ENCODE assay signal across 1 cellular context in the genomic region with DNA sequence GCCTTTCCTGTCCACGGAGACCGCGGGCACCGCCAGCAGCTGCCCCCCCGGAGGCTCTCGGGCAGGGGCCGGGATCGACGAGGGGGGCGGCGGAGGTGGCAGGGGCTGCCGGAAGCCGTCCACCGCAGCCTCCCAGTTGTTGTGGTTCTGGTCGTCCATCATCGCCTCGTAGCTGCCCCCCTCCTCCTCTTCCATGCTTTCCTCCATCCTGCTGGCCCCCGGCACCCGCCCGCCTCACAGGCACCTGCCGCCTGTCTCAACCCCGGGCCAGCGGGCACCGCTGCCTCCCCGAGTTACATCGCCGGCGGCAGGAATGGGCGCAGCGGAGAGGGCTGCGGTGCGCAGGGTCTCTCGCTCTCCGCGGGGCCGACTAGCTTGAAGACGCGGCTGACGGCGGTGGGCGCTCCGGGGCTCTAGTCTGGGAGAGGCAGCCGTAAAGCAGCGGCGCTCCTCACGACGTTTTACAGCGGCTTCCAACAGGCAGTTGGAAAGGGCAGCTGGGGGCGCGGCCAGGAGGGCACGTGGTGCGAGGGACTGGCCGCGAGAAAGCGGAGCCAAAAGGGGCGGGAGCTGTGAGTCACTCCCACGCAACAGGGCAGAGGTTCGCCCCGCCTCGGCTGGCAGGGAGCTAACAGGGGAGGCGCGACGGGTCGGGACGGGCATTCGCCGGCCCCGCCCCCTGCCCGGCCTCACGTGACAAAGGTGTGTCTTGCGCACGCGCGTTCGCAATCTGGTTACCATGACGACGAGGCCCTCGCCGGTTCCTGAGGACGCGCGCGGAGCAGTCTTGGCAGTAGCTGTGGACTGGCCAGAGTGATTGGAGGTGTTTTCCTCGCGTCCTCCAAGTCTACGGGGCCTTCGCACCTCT.
TF ChIP-seq lines count a peak whose summit lies in the region.

A gene (minus strand): TSS at position 415 of the 868 bp plus-strand sequence. CDS start 208 bp downstream, at position 207.

TF ChIP-seq in K562, 482 proteins besides CTCF, POLR2A, EP300 and RAD21 (continued from another document and continues in another):
- TF ChIP-seq, protein P1, sequence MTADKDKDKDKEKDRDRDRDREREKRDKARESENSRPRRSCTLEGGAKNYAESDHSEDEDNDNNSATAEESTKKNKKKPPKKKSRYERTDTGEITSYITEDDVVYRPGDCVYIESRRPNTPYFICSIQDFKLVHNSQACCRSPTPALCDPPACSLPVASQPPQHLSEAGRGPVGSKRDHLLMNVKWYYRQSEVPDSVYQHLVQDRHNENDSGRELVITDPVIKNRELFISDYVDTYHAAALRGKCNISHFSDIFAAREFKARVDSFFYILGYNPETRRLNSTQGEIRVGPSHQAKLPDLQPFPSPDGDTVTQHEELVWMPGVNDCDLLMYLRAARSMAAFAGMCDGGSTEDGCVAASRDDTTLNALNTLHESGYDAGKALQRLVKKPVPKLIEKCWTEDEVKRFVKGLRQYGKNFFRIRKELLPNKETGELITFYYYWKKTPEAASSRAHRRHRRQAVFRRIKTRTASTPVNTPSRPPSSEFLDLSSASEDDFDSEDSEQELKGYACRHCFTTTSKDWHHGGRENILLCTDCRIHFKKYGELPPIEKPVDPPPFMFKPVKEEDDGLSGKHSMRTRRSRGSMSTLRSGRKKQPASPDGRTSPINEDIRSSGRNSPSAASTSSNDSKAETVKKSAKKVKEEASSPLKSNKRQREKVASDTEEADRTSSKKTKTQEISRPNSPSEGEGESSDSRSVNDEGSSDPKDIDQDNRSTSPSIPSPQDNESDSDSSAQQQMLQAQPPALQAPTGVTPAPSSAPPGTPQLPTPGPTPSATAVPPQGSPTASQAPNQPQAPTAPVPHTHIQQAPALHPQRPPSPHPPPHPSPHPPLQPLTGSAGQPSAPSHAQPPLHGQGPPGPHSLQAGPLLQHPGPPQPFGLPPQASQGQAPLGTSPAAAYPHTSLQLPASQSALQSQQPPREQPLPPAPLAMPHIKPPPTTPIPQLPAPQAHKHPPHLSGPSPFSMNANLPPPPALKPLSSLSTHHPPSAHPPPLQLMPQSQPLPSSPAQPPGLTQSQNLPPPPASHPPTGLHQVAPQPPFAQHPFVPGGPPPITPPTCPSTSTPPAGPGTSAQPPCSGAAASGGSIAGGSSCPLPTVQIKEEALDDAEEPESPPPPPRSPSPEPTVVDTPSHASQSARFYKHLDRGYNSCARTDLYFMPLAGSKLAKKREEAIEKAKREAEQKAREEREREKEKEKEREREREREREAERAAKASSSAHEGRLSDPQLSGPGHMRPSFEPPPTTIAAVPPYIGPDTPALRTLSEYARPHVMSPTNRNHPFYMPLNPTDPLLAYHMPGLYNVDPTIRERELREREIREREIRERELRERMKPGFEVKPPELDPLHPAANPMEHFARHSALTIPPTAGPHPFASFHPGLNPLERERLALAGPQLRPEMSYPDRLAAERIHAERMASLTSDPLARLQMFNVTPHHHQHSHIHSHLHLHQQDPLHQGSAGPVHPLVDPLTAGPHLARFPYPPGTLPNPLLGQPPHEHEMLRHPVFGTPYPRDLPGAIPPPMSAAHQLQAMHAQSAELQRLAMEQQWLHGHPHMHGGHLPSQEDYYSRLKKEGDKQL (CRISPR knock-in tag; IDR thresholded peaks at IDR 0.05; ENCODE audit: borderline replicate concordance) = no peak
- peak; percentile 91 for TF ChIP-seq NFIC (IDR thresholded peaks at IDR 0.05)
- TF ChIP-seq ZNF436 (CRISPR knock-in tag; IDR thresholded peaks at IDR 0.05) = no peak
- peak; percentile 31; the same call in 1 of the 2 replicates for TF ChIP-seq RB1 (IDR thresholded peaks at IDR 0.05; ENCODE audit: low read depth)
- TF ChIP-seq POLR2H (tag; IDR thresholded peaks at IDR 0.05; ENCODE audit: low read depth) = peak; percentile 61
- TF ChIP-seq ATF7 (IDR thresholded peaks at IDR 0.05) = peak; percentile 82
- peak; percentile 90 for TF ChIP-seq MYNN (IDR thresholded peaks at IDR 0.05)
- TF ChIP-seq MYNN (CRISPR knock-in tag; IDR thresholded peaks at IDR 0.05) = no peak
- TF ChIP-seq, protein P2, sequence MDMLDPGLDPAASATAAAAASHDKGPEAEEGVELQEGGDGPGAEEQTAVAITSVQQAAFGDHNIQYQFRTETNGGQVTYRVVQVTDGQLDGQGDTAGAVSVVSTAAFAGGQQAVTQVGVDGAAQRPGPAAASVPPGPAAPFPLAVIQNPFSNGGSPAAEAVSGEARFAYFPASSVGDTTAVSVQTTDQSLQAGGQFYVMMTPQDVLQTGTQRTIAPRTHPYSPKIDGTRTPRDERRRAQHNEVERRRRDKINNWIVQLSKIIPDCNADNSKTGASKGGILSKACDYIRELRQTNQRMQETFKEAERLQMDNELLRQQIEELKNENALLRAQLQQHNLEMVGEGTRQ (CRISPR knock-in tag; IDR thresholded peaks at IDR 0.05) = peak; percentile 98
- TF ChIP-seq, protein P3, sequence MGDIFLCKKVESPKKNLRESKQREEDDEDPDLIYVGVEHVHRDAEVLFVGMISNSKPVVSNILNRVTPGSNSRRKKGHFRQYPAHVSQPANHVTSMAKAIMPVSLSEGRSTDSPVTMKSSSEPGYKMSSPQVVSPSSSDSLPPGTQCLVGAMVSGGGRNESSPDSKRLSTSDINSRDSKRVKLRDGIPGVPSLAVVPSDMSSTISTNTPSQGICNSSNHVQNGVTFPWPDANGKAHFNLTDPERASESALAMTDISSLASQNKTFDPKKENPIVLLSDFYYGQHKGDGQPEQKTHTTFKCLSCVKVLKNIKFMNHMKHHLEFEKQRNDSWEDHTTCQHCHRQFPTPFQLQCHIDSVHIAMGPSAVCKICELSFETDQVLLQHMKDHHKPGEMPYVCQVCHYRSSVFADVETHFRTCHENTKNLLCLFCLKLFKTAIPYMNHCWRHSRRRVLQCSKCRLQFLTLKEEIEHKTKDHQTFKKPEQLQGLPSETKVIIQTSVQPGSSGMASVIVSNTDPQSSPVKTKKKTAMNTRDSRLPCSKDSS (IDR thresholded peaks at IDR 0.05; ENCODE audit: low read depth, partially characterized antibody) = no peak
- TF ChIP-seq, protein P4, sequence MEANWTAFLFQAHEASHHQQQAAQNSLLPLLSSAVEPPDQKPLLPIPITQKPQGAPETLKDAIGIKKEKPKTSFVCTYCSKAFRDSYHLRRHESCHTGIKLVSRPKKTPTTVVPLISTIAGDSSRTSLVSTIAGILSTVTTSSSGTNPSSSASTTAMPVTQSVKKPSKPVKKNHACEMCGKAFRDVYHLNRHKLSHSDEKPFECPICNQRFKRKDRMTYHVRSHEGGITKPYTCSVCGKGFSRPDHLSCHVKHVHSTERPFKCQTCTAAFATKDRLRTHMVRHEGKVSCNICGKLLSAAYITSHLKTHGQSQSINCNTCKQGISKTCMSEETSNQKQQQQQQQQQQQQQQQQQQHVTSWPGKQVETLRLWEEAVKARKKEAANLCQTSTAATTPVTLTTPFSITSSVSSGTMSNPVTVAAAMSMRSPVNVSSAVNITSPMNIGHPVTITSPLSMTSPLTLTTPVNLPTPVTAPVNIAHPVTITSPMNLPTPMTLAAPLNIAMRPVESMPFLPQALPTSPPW (CRISPR knock-in tag; IDR thresholded peaks at IDR 0.05) = peak; percentile 62
- TF ChIP-seq, protein P5, sequence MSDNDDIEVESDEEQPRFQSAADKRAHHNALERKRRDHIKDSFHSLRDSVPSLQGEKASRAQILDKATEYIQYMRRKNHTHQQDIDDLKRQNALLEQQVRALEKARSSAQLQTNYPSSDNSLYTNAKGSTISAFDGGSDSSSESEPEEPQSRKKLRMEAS (CRISPR knock-in tag; IDR thresholded peaks at IDR 0.05) = peak; percentile 92
- TF ChIP-seq RBM34 (IDR thresholded peaks at IDR 0.05; ENCODE audit: borderline replicate concordance, insufficient read depth, low read length) = no peak
- TF ChIP-seq NRF1 (conservative IDR thresholded peaks at IDR 0.05 in 1 of 2, IDR thresholded peaks at IDR 0.05 in 1 of 2) = peak; percentile 94 to 95
- no peak for TF ChIP-seq CBX5 (IDR thresholded peaks at IDR 0.05; ENCODE audit: borderline replicate concordance, low read depth)
- no peak for TF ChIP-seq ZNF311 (CRISPR knock-in tag; IDR thresholded peaks at IDR 0.05)
- TF ChIP-seq KDM1A (IDR thresholded peaks at IDR 0.05) = no peak
- TF ChIP-seq RBM22 (IDR thresholded peaks at IDR 0.05; ENCODE audit: low read depth, low read length, poor library complexity, severe bottlenecking) = no peak
- peak; percentile 83 for TF ChIP-seq TAF1 (IDR thresholded peaks at IDR 0.05; ENCODE audit: control insufficient read depth, extremely low read depth, insufficient read depth, low read length, severe bottlenecking)
- TF ChIP-seq, protein P6, sequence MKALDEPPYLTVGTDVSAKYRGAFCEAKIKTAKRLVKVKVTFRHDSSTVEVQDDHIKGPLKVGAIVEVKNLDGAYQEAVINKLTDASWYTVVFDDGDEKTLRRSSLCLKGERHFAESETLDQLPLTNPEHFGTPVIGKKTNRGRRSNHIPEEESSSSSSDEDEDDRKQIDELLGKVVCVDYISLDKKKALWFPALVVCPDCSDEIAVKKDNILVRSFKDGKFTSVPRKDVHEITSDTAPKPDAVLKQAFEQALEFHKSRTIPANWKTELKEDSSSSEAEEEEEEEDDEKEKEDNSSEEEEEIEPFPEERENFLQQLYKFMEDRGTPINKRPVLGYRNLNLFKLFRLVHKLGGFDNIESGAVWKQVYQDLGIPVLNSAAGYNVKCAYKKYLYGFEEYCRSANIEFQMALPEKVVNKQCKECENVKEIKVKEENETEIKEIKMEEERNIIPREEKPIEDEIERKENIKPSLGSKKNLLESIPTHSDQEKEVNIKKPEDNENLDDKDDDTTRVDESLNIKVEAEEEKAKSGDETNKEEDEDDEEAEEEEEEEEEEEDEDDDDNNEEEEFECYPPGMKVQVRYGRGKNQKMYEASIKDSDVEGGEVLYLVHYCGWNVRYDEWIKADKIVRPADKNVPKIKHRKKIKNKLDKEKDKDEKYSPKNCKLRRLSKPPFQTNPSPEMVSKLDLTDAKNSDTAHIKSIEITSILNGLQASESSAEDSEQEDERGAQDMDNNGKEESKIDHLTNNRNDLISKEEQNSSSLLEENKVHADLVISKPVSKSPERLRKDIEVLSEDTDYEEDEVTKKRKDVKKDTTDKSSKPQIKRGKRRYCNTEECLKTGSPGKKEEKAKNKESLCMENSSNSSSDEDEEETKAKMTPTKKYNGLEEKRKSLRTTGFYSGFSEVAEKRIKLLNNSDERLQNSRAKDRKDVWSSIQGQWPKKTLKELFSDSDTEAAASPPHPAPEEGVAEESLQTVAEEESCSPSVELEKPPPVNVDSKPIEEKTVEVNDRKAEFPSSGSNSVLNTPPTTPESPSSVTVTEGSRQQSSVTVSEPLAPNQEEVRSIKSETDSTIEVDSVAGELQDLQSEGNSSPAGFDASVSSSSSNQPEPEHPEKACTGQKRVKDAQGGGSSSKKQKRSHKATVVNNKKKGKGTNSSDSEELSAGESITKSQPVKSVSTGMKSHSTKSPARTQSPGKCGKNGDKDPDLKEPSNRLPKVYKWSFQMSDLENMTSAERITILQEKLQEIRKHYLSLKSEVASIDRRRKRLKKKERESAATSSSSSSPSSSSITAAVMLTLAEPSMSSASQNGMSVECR (CRISPR knock-in tag; IDR thresholded peaks at IDR 0.05) = peak; percentile 80
- 0 out of 2 replicates have a peak, but pooled peaks have one; percentile 25 for TF ChIP-seq HCFC1 (IDR thresholded peaks at IDR 0.05; ENCODE audit: low read depth, low read length)
- TF ChIP-seq SP2 (IDR thresholded peaks at IDR 0.05; ENCODE audit: extremely low read depth, low read depth, low read length, poor library complexity, severe bottlenecking) = no peak
- no peak for TF ChIP-seq ELF2 (CRISPR knock-in tag; IDR thresholded peaks at IDR 0.05)
- TF ChIP-seq, protein P7, sequence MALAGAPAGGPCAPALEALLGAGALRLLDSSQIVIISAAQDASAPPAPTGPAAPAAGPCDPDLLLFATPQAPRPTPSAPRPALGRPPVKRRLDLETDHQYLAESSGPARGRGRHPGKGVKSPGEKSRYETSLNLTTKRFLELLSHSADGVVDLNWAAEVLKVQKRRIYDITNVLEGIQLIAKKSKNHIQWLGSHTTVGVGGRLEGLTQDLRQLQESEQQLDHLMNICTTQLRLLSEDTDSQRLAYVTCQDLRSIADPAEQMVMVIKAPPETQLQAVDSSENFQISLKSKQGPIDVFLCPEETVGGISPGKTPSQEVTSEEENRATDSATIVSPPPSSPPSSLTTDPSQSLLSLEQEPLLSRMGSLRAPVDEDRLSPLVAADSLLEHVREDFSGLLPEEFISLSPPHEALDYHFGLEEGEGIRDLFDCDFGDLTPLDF (CRISPR knock-in tag; IDR thresholded peaks at IDR 0.05) = peak; percentile 55; the same call in 1 of the 2 replicates
- peak; percentile 35 for TF ChIP-seq EP400 (IDR thresholded peaks at IDR 0.05)
- no peak for TF ChIP-seq PURB (CRISPR knock-in tag; IDR thresholded peaks at IDR 0.05; ENCODE audit: low read depth)
- TF ChIP-seq RBFOX2 (IDR thresholded peaks at IDR 0.05; ENCODE audit: low read depth, low read length) = peak; percentile 85
- peak; percentile 69 for TF ChIP-seq CXXC5 (CRISPR knock-in tag; IDR thresholded peaks at IDR 0.05)
- TF ChIP-seq SOX6 (IDR thresholded peaks at IDR 0.05) = peak; percentile 42; the same call in 1 of the 2 replicates
- no peak for TF ChIP-seq TFAM (CRISPR knock-in tag; conservative IDR thresholded peaks at IDR 0.05)
- peak; percentile 92; the same call in 1 of the 2 replicates for TF ChIP-seq HNRNPL (IDR thresholded peaks at IDR 0.05; ENCODE audit: low read depth, low read length)
- TF ChIP-seq, protein P8, sequence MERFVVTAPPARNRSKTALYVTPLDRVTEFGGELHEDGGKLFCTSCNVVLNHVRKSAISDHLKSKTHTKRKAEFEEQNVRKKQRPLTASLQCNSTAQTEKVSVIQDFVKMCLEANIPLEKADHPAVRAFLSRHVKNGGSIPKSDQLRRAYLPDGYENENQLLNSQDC (CRISPR knock-in tag; IDR thresholded peaks at IDR 0.05) = no peak
- peak; percentile 99 for TF ChIP-seq SP1 (CRISPR knock-in tag; IDR thresholded peaks at IDR 0.05)
- TF ChIP-seq CSDE1 (IDR thresholded peaks at IDR 0.05) = peak in 1 of 2 experiments; percentile 97; a peak in 2 of 4 replicates
- peak; percentile 77 for TF ChIP-seq KDM5B (IDR thresholded peaks at IDR 0.05; ENCODE audit: insufficient replicate concordance, low read depth, low read length)
- TF ChIP-seq POLR3A (IDR thresholded peaks at IDR 0.05; ENCODE audit: borderline replicate concordance, extremely low read depth, insufficient read depth, insufficient read length) = no peak
- 0 out of 2 replicates have a peak, but pooled peaks have one; percentile 9 for TF ChIP-seq CBFA2T3 (IDR thresholded peaks at IDR 0.05)
- 0 out of 2 replicates have a peak, but pooled peaks have one; percentile 23 for TF ChIP-seq XRCC5 (IDR thresholded peaks at IDR 0.05; ENCODE audit: low read depth, low read length)
- TF ChIP-seq, protein P9, sequence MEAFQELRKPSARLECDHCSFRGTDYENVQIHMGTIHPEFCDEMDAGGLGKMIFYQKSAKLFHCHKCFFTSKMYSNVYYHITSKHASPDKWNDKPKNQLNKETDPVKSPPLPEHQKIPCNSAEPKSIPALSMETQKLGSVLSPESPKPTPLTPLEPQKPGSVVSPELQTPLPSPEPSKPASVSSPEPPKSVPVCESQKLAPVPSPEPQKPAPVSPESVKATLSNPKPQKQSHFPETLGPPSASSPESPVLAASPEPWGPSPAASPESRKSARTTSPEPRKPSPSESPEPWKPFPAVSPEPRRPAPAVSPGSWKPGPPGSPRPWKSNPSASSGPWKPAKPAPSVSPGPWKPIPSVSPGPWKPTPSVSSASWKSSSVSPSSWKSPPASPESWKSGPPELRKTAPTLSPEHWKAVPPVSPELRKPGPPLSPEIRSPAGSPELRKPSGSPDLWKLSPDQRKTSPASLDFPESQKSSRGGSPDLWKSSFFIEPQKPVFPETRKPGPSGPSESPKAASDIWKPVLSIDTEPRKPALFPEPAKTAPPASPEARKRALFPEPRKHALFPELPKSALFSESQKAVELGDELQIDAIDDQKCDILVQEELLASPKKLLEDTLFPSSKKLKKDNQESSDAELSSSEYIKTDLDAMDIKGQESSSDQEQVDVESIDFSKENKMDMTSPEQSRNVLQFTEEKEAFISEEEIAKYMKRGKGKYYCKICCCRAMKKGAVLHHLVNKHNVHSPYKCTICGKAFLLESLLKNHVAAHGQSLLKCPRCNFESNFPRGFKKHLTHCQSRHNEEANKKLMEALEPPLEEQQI (IDR thresholded peaks at IDR 0.05) = no peak
- TF ChIP-seq RFX1 (IDR thresholded peaks at IDR 0.05) = peak; percentile 100
- no peak for TF ChIP-seq MECOM (CRISPR knock-in tag; IDR thresholded peaks at IDR 0.05)
- TF ChIP-seq TBP (optimal IDR thresholded peaks at IDR 0.05; ENCODE audit: low read depth, low read length) = peak; percentile 71
